In genomic region chr11:114120606-114121005, GRCh38 we compare ENCODE assay signal across 17 cellular contexts.
"Had no signal": no experiment of that assay in that cellular context is flagged by ENCODE, and none has a peak within 500 bp of the region (broad histone marks: within the 10 kb centered on the region; RNA-seq: fewer than 3 reads in every experiment).

No MANE protein-coding gene starts in this region.

- H3K36me3 ChIP-seq: brain microvascular endothelial cell, ovary, SJCRH30 had no signal

- H3K27me3 Mint-ChIP-seq: activated T-cell treated with anti-CD3 and anti-CD28 coated beads, Interleukin-2, amount 50 U/mL, for 24 hours; T-helper 17 cell had no signal

- H3K27ac Mint-ChIP-seq: activated CD4-positive, alpha-beta memory T cell treated with anti-CD3 and anti-CD28 coated beads, Interleukin-2, amount 10 ng/mL, durations not matched to agents 7 days and 5 days; activated T-cell treated with anti-CD3 and anti-CD28 coated beads, Interleukin-2, amount 50 U/mL, for 24 hours; T-helper 17 cell; WTC11 had no signal

- ATAC-seq: activated naive CD4-positive, alpha-beta T cell treated with anti-CD3 and anti-CD28 coated beads, Interleukin-2, amount 50 U/mL, for 72 hours; left cardiac atrium; T-helper 17 cell; upper lobe of right lung; WTC11 had no signal

- H3K4me3 ChIP-seq: lung, ovary, SJCRH30, skin epidermis, upper lobe of right lung had no signal

- DNase-seq: activated CD4-positive, alpha-beta memory T cell treated with anti-CD3 and anti-CD28 coated beads, Interleukin-2, amount 10 ng/mL, durations not matched to agents 7 days and 5 days; activated CD4-positive, alpha-beta T cell treated with anti-CD3 and anti-CD28 coated beads for 4 hours; activated effector memory CD4-positive, alpha-beta T cell treated with Interleukin-2 at 50 U/mL for 16 hours; activated T-cell treated with anti-CD3 and anti-CD28 coated beads, Interleukin-2, amount 50 U/mL, for 24 hours; brain microvascular endothelial cell; left cardiac atrium; ovary; SJCRH30; stimulated activated CD4-positive, alpha-beta T cell treated with anti-CD3 and anti-CD28 coated beads, Interleukin-4, amount 100 ng/mL, for 24 hours; stimulated activated naive CD4-positive, alpha-beta T cell; substantia nigra; T-helper 17 cell; upper lobe of right lung had no signal

- H3K9me3 Mint-ChIP-seq: activated CD4-positive, alpha-beta memory T cell treated with anti-CD3 and anti-CD28 coated beads, Interleukin-2, amount 10 ng/mL, durations not matched to agents 7 days and 5 days; activated naive CD4-positive, alpha-beta T cell treated with anti-CD3 and anti-CD28 coated beads, Interleukin-2, amount 50 U/mL, for 72 hours; activated T-cell treated with anti-CD3 and anti-CD28 coated beads, Interleukin-2, amount 50 U/mL, for 24 hours; WTC11 had no signal

- H3K4me1 ChIP-seq: SJCRH30 had no signal

- H3K9me3 ChIP-seq: ovary, SJCRH30, upper lobe of right lung had no signal

- H3K36me3 Mint-ChIP-seq: activated naive CD4-positive, alpha-beta T cell treated with anti-CD3 and anti-CD28 coated beads, Interleukin-2, amount 50 U/mL, for 72 hours; WTC11 had no signal

- H3K4me3 Mint-ChIP-seq: activated CD4-positive, alpha-beta memory T cell treated with anti-CD3 and anti-CD28 coated beads, Interleukin-2, amount 10 ng/mL, durations not matched to agents 7 days and 5 days; activated T-cell treated with anti-CD3 and anti-CD28 coated beads, Interleukin-2, amount 50 U/mL, for 24 hours; T-helper 17 cell; WTC11 had no signal

- H3K27ac ChIP-seq: brain microvascular endothelial cell, ovary, SJCRH30, skin epidermis had no signal

- H3K27me3 ChIP-seq: ovary, SJCRH30, upper lobe of right lung had no signal

- H3K4me1 Mint-ChIP-seq: WTC11 had no signal
